ENCODE assay signal across 8 cellular contexts in the genomic region with DNA sequence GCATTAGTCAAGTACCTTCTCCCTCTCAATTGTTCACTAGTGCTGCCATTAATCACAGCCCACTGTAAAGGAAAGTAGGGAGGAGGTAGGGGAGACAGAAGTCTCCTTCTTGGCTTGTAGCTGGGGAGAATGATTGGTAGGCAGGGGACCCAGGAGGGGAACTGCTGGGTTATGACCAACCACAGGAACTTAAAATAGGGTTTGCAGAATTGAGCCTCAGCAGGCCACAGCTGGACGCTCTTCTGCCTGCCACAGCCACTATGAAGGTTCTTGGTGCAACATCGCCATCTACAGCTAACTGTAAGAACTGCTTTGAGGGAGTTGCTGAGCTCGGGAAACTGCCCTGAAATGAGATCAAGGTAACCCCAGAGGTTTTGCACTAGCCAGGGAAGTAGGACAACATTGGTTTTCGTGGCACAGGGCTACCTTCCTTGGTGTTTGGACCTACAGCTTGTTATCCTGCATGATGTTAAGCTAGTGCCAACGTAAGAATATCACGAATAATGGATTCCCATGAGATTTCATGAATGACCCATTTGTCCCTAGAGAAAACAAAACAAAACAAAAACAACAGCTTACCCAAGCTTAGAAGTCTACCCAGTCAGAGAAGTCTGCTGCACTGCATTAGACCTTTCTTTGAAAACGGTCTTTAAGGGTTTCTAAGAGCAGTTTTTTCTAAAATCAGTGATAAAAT.
DNase-seq lines count a peak whose midpoint lies in the region; ATAC-seq, FAIRE-seq and TF ChIP-seq lines count a peak whose summit lies in the region.

No MANE protein-coding gene starts in this region.

- H3K4me3 ChIP-seq in GM12878 = no peak overlapping the region

- no peak overlapping the region for H3K27ac ChIP-seq in GM12878 (ENCODE audit: control insufficient read depth, insufficient read depth)

- RAD21 ChIA-PET in GM12878 (lab: Charles Lee; ENCODE audit: unreplicated experiment) = interaction anchor here (0.6 to 1.6 kb wide), 10 partner anchors 11 to 1287 kb away, joined by 3 to 12 read pairs (median 4); no protein-coding TSS in a partner anchor

- no peak overlapping the region for H3K4me2 ChIP-seq in GM12878 (ENCODE audit: control insufficient read depth, insufficient read depth)

- ATAC-seq in GM19467 (IDR thresholded peaks at IDR 0.05; ENCODE audit: unreplicated experiment) = peak; percentile 97
- ATAC-seq in HG03442 (IDR thresholded peaks at IDR 0.05; ENCODE audit: unreplicated experiment) = peak; percentile 97
- ATAC-seq in GM12878 = peak; percentile 96

- no peak for TF ChIP-seq POLR2A in GM12878 (IDR thresholded peaks at IDR 0.05; ENCODE audit: low read depth, low read length)

- no peaks in the 10 kb centered on the region for H3K9me3 ChIP-seq in GM12878 (replicated peaks; ENCODE audit: control insufficient read depth, insufficient read depth, low read length)

- DNase-seq in GM04504 (ENCODE audit: low read depth) = peak; percentile 56
- peak; percentile 73 for DNase-seq in NCI-H69 (lab: John Stamatoyannopoulos, UW)
- DNase-seq in GM12878 (ENCODE audit: low read depth, low spot score) = peak; percentile 5
- peak; percentile 60 for DNase-seq in iPS-NIHi11 (ENCODE audit: low spot score)
- peak; percentile 95 for DNase-seq in superior temporal gyrus (ENCODE audit: extremely low spot score)
- DNase-seq in activated naive CD4-positive, alpha-beta T cell (lab: John Stamatoyannopoulos, UW) = no peak

- intact Hi-C loops in GM12878 (cut with micrococcal nuclease; ENCODE audit: unreplicated experiment) = loop anchor here (1.0 to 5.0 kb wide), 3 partner anchors 758 to 1063 kb away; no protein-coding TSS in a partner anchor

- H3K4me1 ChIP-seq in GM12878 (ENCODE audit: control insufficient read depth, insufficient read depth, low read length) = no peaks in the 10 kb centered on the region

- CTCF ChIA-PET in GM12878 (lab: Yijun Ruan, JAX) = interaction anchor here (0.6 to 2.5 kb wide), 23 partner anchors 9 to 1324 kb away, joined by 3 to 36 read pairs (median 4); a partner anchor contains a TSS

- POLR2A ChIA-PET in GM12878 (lab: Charles Lee) = no interaction called here

- no peaks in the 10 kb centered on the region for H4K20me1 ChIP-seq in GM12878 (ENCODE audit: control insufficient read depth, insufficient read depth)

- BruUV-seq in GM12878 (replicated peaks; lab: Mats Ljungman, UMichigan) = no TSS peak

- TF ChIP-seq CTCF in GM12878 (IDR thresholded peaks at IDR 0.05 in 2 of 3, conservative IDR thresholded peaks at IDR 0.05 in 1 of 3; ENCODE audit: control insufficient read depth in 2 of 3, extremely low read depth in 1 of 3, insufficient read depth in 1 of 3, low read depth in 3 of 3, low read length in 3 of 3) = peak; percentile 72 to 85 (median 77)

- H2AFZ ChIP-seq in GM12878 (ENCODE audit: control insufficient read depth, low read depth, low read length) = no peak overlapping the region

- H3K79me2 ChIP-seq in GM12878 (ENCODE audit: control insufficient read depth, insufficient read depth, low read length) = no peaks in the 10 kb centered on the region

- no peak overlapping the region for H3K9ac ChIP-seq in GM12878 (ENCODE audit: control insufficient read depth, insufficient read depth, low read length)

- 1% methylated on average over 7 of the region's 7 CpGs for WGBS in GM12878 (ENCODE audit: insufficient coverage, insufficient replicate concordance, low lambda C conversion rate, missing lambda C conversion rate)

- no peaks in the 10 kb centered on the region for H3K27me3 ChIP-seq in GM12878 (replicated peaks in 1 of 2; ENCODE audit: control insufficient read depth in 2 of 2, insufficient read depth in 2 of 2, low read length in 1 of 2)

- FAIRE-seq in GM12878 (lab: Jason Lieb, UNC) = no peak

- SMC1A ChIA-PET in GM12878 (lab: Charles Lee; ENCODE audit: uncharacterized antibody, unreplicated experiment) = interaction anchor here (0.8 to 1.8 kb wide), 10 partner anchors 10 to 1068 kb away, joined by 3 to 15 read pairs (median 4); no protein-coding TSS in a partner anchor

- TF ChIP-seq EP300 in GM12878 (IDR thresholded peaks at IDR 0.05; ENCODE audit: borderline replicate concordance in 1 of 2, control insufficient read depth in 1 of 2, low read depth in 2 of 2, low read length in 2 of 2) = no peak

- in situ Hi-C loops in GM12878 (cut with MboI) = loop anchor here (5.0 to 10.0 kb wide), 2 partner anchors 1030 to 1062 kb away; no protein-coding TSS in a partner anchor

- TF ChIP-seq RAD21 in GM12878 (IDR thresholded peaks at IDR 0.05; ENCODE audit: insufficient read depth, low read depth, low read length) = peak; percentile 89

- no peaks in the 10 kb centered on the region for H3K36me3 ChIP-seq in GM12878 (ENCODE audit: control insufficient read depth in 2 of 2, insufficient read depth in 2 of 2, low read length in 1 of 2)

TF ChIP-seq in GM12878, 131 proteins besides CTCF, POLR2A, EP300 and RAD21:
- TF ChIP-seq SMC3 (IDR thresholded peaks at IDR 0.05; ENCODE audit: borderline replicate concordance, low read length) = peak; percentile 60; the same call in 1 of the 2 replicates
- no peak for TF ChIP-seq KAT2A (conservative IDR thresholded peaks at IDR 0.05; ENCODE audit: control insufficient read depth, low read depth, low read length)
- no peak for TF ChIP-seq LARP7 (IDR thresholded peaks at IDR 0.05)
- TF ChIP-seq CEBPB (IDR thresholded peaks at IDR 0.05; ENCODE audit: borderline replicate concordance in 1 of 2, low read depth in 2 of 2, low read length in 2 of 2) = 0 out of 4 replicates have a peak, but pooled peaks of 1 of the 2 experiments have one; percentile 26
- TF ChIP-seq FOXM1 (IDR thresholded peaks at IDR 0.05; ENCODE audit: low read depth, low read length) = no peak
- TF ChIP-seq, protein P1, sequence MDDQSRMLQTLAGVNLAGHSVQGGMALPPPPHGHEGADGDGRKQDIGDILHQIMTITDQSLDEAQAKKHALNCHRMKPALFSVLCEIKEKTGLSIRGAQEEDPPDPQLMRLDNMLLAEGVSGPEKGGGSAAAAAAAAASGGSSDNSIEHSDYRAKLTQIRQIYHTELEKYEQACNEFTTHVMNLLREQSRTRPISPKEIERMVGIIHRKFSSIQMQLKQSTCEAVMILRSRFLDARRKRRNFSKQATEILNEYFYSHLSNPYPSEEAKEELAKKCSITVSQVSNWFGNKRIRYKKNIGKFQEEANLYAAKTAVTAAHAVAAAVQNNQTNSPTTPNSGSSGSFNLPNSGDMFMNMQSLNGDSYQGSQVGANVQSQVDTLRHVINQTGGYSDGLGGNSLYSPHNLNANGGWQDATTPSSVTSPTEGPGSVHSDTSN (IDR thresholded peaks at IDR 0.05; ENCODE audit: insufficient replicate concordance, low read depth, low read length) = no peak

Comparison
In these comparisons a context has a peak if more than half of its experiments do, and no peak if none do; other contexts are left out.
1. DNase-seq: peak in GM04504 (single experiment), NCI-H69 (single experiment), GM12878 (single experiment), iPS-NIHi11 (single experiment) and superior temporal gyrus (single experiment); none in activated naive CD4-positive, alpha-beta T cell (0 of 4).
2. Peak in every context shown above with its lines, with median percentiles within 50 percentile points of each other: ATAC-seq.